ENCODE assay signal across 17 cellular contexts in genomic region chr7:128450409-128450808, GRCh38. TPM values are rescaled to one million over a fixed set of nuclear protein-coding genes. Genes with fewer than 3 reads are reported as not detected.
DNase-seq lines count a peak whose midpoint lies in the region; ATAC-seq lines count a peak whose summit lies in the region.
"Had no signal": no experiment of that assay in that cellular context is flagged by ENCODE, and none has a peak within 500 bp of the region (broad histone marks: within the 10 kb centered on the region; RNA-seq: fewer than 3 reads in every experiment).

No MANE protein-coding gene starts in this region.

- ATAC-seq in activated T-cell treated with anti-CD3 and anti-CD28 coated beads, Interleukin-2, amount 50 U/mL, for 72 hours (replicated peaks in 1 of 2), result peak; percentile 48 to 63
- ATAC-seq in activated naive CD8-positive, alpha-beta T cell treated with anti-CD3 and anti-CD28 coated beads, Interleukin-2, amount 50 U/mL, for 24 hours, result peak; percentile 75
- peak; percentile 68 for ATAC-seq in stimulated activated naive CD8-positive, alpha-beta T cell treated with anti-CD3 and anti-CD28 coated beads, Interleukin-15, Interleukin-2, amounts not matched to agents 100 U/mL and 50 U/mL, for 24 hours
- ATAC-seq: naive thymus-derived CD4-positive, alpha-beta T cell had no signal

- peak overlapping the region; percentile 39 to 67 for H3K4me3 Mint-ChIP-seq in activated T-cell treated with anti-CD3 and anti-CD28 coated beads, Interleukin-2, amount 50 U/mL, for 72 hours
- H3K4me3 Mint-ChIP-seq in activated naive CD8-positive, alpha-beta T cell treated with anti-CD3 and anti-CD28 coated beads, Interleukin-2, amount 50 U/mL, for 24 hours, result peak overlapping the region; percentile 24
- H3K4me3 Mint-ChIP-seq: activated T-cell treated with anti-CD3 and anti-CD28 coated beads, Interleukin-2, amount 50 U/mL, for 4 hours; IgD-negative memory B cell had no signal

- H3K9me3 Mint-ChIP-seq in activated T-cell treated with anti-CD3 and anti-CD28 coated beads, Interleukin-2, amount 50 U/mL, for 72 hours, result no peaks in the 10 kb centered on the region
- peaks cover 4% of the 10 kb centered on the region for H3K9me3 Mint-ChIP-seq in activated naive CD8-positive, alpha-beta T cell treated with anti-CD3 and anti-CD28 coated beads, Interleukin-2, amount 50 U/mL, for 24 hours
- H3K9me3 Mint-ChIP-seq: activated T-cell treated with anti-CD3 and anti-CD28 coated beads, Interleukin-2, amount 50 U/mL, for 4 hours; CD8-positive, alpha-beta memory T cell; IgD-negative memory B cell; naive thymus-derived CD4-positive, alpha-beta T cell had no signal

- peak overlapping the region; percentile 4 for H3K27ac Mint-ChIP-seq in activated T-cell treated with anti-CD3 and anti-CD28 coated beads, Interleukin-2, amount 50 U/mL, for 72 hours
- H3K27ac Mint-ChIP-seq in activated naive CD8-positive, alpha-beta T cell treated with anti-CD3 and anti-CD28 coated beads, Interleukin-2, amount 50 U/mL, for 24 hours, result peak overlapping the region; percentile 44
- H3K27ac Mint-ChIP-seq: CD8-positive, alpha-beta memory T cell; IgD-negative memory B cell had no signal

- H3K27me3 Mint-ChIP-seq in activated T-cell treated with anti-CD3 and anti-CD28 coated beads, Interleukin-2, amount 50 U/mL, for 72 hours (ENCODE audit: low read depth), result peaks cover 11% of the 10 kb centered on the region
- peaks cover 11% of the 10 kb centered on the region for H3K27me3 Mint-ChIP-seq in activated naive CD8-positive, alpha-beta T cell treated with anti-CD3 and anti-CD28 coated beads, Interleukin-2, amount 50 U/mL, for 24 hours

- DNase-seq in activated T-cell treated with anti-CD3 and anti-CD28 coated beads, Interleukin-2, amount 50 U/mL, for 72 hours, result peak in 1 of 2 donors; percentile 48
- DNase-seq in activated T-cell treated with anti-CD3 and anti-CD28 coated beads, Interleukin-2, amount 50 U/mL, for 1 hour, result no peak
- DNase-seq in NOMO-1 (lab: John Stamatoyannopoulos, UW; ENCODE audit: unreplicated experiment in 2 of 2), result peak; percentile 38 to 43
- no peak for DNase-seq in activated naive CD8-positive, alpha-beta T cell treated with anti-CD3 and anti-CD28 coated beads, Interleukin-2, amount 50 U/mL, for 24 hours
- no peak for DNase-seq in stimulated activated naive CD8-positive, alpha-beta T cell treated with anti-CD3 and anti-CD28 coated beads, Interleukin-15, Interleukin-2, amounts not matched to agents 100 U/mL and 50 U/mL, for 24 hours
- DNase-seq in stimulated activated CD8-positive, alpha-beta memory T cell treated with anti-CD3 and anti-CD28 coated beads, Interleukin-4, amount 100 ng/mL, for 48 hours, result no peak
- DNase-seq in RPMI8226, result no peak
- no peak for DNase-seq in NCI-H1930 (lab: John Stamatoyannopoulos, UW)
- DNase-seq: activated T-cell treated with anti-CD3 and anti-CD28 coated beads, Interleukin-2, amount 50 U/mL, for 4 hours; anterior cingulate cortex; CD8-positive, alpha-beta memory T cell; DMS79 treated with DMSO at 0.1 percent for 48 hours; foreskin melanocyte; NCI-H1105; posterior cingulate gyrus had no signal

- peaks cover 76% of the 10 kb centered on the region for H3K4me1 Mint-ChIP-seq in activated T-cell treated with anti-CD3 and anti-CD28 coated beads, Interleukin-2, amount 50 U/mL, for 72 hours (ENCODE audit: low read depth)
- peaks cover 70% of the 10 kb centered on the region for H3K4me1 Mint-ChIP-seq in activated naive CD8-positive, alpha-beta T cell treated with anti-CD3 and anti-CD28 coated beads, Interleukin-2, amount 50 U/mL, for 24 hours

- no peaks in the 10 kb centered on the region for H3K36me3 Mint-ChIP-seq in activated T-cell treated with anti-CD3 and anti-CD28 coated beads, Interleukin-2, amount 50 U/mL, for 72 hours (ENCODE audit: insufficient read depth in 2 of 2)
- no peaks in the 10 kb centered on the region for H3K36me3 Mint-ChIP-seq in activated naive CD8-positive, alpha-beta T cell treated with anti-CD3 and anti-CD28 coated beads, Interleukin-2, amount 50 U/mL, for 24 hours (ENCODE audit: low read depth)

RNA-seq across cellular contexts. Expression of gene HILPDA, which starts 5.3 kb away (rescaled TPM):
- total RNA-seq in activated T-cell treated with anti-CD3 and anti-CD28 coated beads, Interleukin-2, amount 50 U/mL, for 72 hours, result 10 to 100 TPM; 42.7 to 59.9 TPM

RNA-seq across cellular contexts. Expression of gene METTL2B, which starts 26.1 kb away (rescaled TPM):
- total RNA-seq in activated T-cell treated with anti-CD3 and anti-CD28 coated beads, Interleukin-2, amount 50 U/mL, for 72 hours, result 10 to 100 TPM; 33.9 to 35.9 TPM

RNA-seq across cellular contexts. Expression of gene IMPDH1, which starts 40.6 kb away (rescaled TPM):
- total RNA-seq in activated T-cell treated with anti-CD3 and anti-CD28 coated beads, Interleukin-2, amount 50 U/mL, for 72 hours, result 10 to 100 TPM; 39.5 to 41.3 TPM

Comparison
In these comparisons a context has a peak if more than half of its experiments do, and no peak if none do; other contexts are left out.
1. DNase-seq: peak in NOMO-1 (2 of 2); none in activated T-cell treated with anti-CD3 and anti-CD28 coated beads, Interleukin-2, amount 50 U/mL, for 1 hour (single experiment), activated naive CD8-positive, alpha-beta T cell treated with anti-CD3 and anti-CD28 coated beads, Interleukin-2, amount 50 U/mL, for 24 hours (single experiment), stimulated activated naive CD8-positive, alpha-beta T cell treated with anti-CD3 and anti-CD28 coated beads, Interleukin-15, Interleukin-2, amounts not matched to agents 100 U/mL and 50 U/mL, for 24 hours (single experiment), stimulated activated CD8-positive, alpha-beta memory T cell treated with anti-CD3 and anti-CD28 coated beads, Interleukin-4, amount 100 ng/mL, for 48 hours (single experiment), RPMI8226 (single experiment) and NCI-H1930 (0 of 2).
2. Peak in every context shown above with its lines, with median percentiles within 50 percentile points of each other: ATAC-seq.